1 cellular context compared by ENCODE assay signal in genomic region chr6:141326426-141326825, GRCh38.
A peak's percentile ranks its signal among the peaks of the same experiment; 100 is the strongest.
TF ChIP-seq lines count a peak whose summit lies in the region.

No MANE protein-coding gene starts in this region.

TF ChIP-seq in HEK293, 187 proteins besides CTCF, POLR2A, EP300 and RAD21 (continued from another document):
- TF ChIP-seq PRDM2 (tag by site-specific recombination; IDR thresholded peaks at IDR 0.05; ENCODE audit: borderline replicate concordance) = no peak
- peak; percentile 85 for TF ChIP-seq ZEB2 (tag by site-specific recombination; IDR thresholded peaks at IDR 0.05)
- TF ChIP-seq MZF1 (tag by site-specific recombination; IDR thresholded peaks at IDR 0.05; ENCODE audit: borderline replicate concordance) = no peak
- TF ChIP-seq OSR2 (tag by site-specific recombination; IDR thresholded peaks at IDR 0.05) = peak; percentile 17; the same call in 1 of the 2 replicates
- no peak for TF ChIP-seq ZNF292 (tag by site-specific recombination; IDR thresholded peaks at IDR 0.05; ENCODE audit: borderline replicate concordance, low read depth)
- peak; percentile 59; the same call in 1 of the 2 replicates for TF ChIP-seq ZNF394 (tag by site-specific recombination; IDR thresholded peaks at IDR 0.05; ENCODE audit: borderline replicate concordance)
- TF ChIP-seq ZNF623 (tag by site-specific recombination; IDR thresholded peaks at IDR 0.05) = peak; percentile 20; the same call in 1 of the 2 replicates
- TF ChIP-seq ZNF518A (tag by site-specific recombination; conservative IDR thresholded peaks at IDR 0.05; ENCODE audit: low read depth) = no peak
- TF ChIP-seq ZNF514 (tag by site-specific recombination; IDR thresholded peaks at IDR 0.05) = no peak
- TF ChIP-seq PRDM1 (tag by site-specific recombination; IDR thresholded peaks at IDR 0.05) = peak; percentile 20; the same call in 1 of the 2 replicates
- no peak for TF ChIP-seq ZNF239 (tag by site-specific recombination; IDR thresholded peaks at IDR 0.05)
- TF ChIP-seq ZNF660 (tag by site-specific recombination; IDR thresholded peaks at IDR 0.05) = peak; percentile 86
- 0 out of 2 replicates have a peak, but pooled peaks have one; percentile 49 for TF ChIP-seq ZNF324 (tag by site-specific recombination; IDR thresholded peaks at IDR 0.05)
- peak; percentile 86; the same call in 1 of the 2 replicates for TF ChIP-seq ZFP37 (tag by site-specific recombination; IDR thresholded peaks at IDR 0.05)
- peak; percentile 97 for TF ChIP-seq ZBTB21 (tag by site-specific recombination; IDR thresholded peaks at IDR 0.05)
- no peak for TF ChIP-seq ZNF19 (tag by site-specific recombination; IDR thresholded peaks at IDR 0.05; ENCODE audit: low read depth)
